7 cellular contexts compared by ENCODE assay signal in the genomic region with DNA sequence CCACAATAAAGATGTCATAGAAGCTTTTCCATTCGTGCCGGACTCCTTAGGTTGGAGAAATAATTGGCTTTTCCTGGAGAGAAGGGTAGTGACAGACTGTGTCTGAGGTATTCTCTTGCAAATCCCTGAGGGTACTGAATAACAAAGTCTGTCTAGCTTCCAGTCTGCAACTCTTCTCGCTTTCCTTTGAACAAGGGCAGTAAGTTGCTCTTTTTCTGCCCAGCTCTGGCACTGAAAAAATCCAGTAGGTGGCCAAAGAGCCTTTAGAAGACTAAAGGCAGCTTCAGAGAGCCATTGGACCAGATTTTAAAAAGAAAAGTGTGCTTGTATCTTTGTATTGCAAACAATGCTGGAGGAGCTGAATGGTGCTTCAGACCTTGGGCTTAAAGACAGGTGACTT. TPM values are rescaled to one million over a fixed set of nuclear protein-coding genes. Genes with fewer than 3 reads are reported as not detected.
A peak's percentile ranks its signal among the peaks of the same experiment; 100 is the strongest.
DNase-seq lines count a peak whose midpoint lies in the region; ATAC-seq, FAIRE-seq and TF ChIP-seq lines count a peak whose summit lies in the region.

No MANE protein-coding gene starts in this region.

- H3K4me3 Mint-ChIP-seq in central memory CD8-positive, alpha-beta T cell = peak overlapping the region; percentile 73

- peaks cover 5% of the 10 kb centered on the region for H3K36me3 Mint-ChIP-seq in central memory CD8-positive, alpha-beta T cell (ENCODE audit: insufficient read depth)

- ATAC-seq in central memory CD8-positive, alpha-beta T cell (replicated peaks; ENCODE audit: extremely low read depth, poor library complexity, severe bottlenecking) = peak; percentile 29
- no peak for ATAC-seq in HG03045 (IDR thresholded peaks at IDR 0.05; ENCODE audit: unreplicated experiment)

- H3K27me3 ChIP-seq in Karpas-422 (ENCODE audit: low read length) (no peaks in the 10 kb centered on the region), muscle layer of colon (ENCODE audit: control insufficient read depth in 1 of 2, insufficient read depth in 2 of 2, low read length in 2 of 2) (no peaks in the 10 kb centered on the region)

- H3K36me3 ChIP-seq in Karpas-422 (ENCODE audit: insufficient read depth, low read length) = no peaks in the 10 kb centered on the region
- H3K36me3 ChIP-seq in muscle layer of colon (ENCODE audit: insufficient read depth, low read length) = no peaks in the 10 kb centered on the region

- H4K20me1 ChIP-seq in Karpas-422 (ENCODE audit: insufficient read depth, low read depth, low read length) = no peaks in the 10 kb centered on the region

- 0 out of 2 replicates have a peak overlapping the region, but pooled peaks have one; percentile 8 for H3K9ac ChIP-seq in Karpas-422 (ENCODE audit: low read length)
- H3K9ac ChIP-seq in muscle layer of colon (ENCODE audit: low read length) = no peak overlapping the region

- peak overlapping the region; percentile 92 for H3K27ac Mint-ChIP-seq in central memory CD8-positive, alpha-beta T cell (ENCODE audit: low read depth)

- H3K4me1 ChIP-seq in Karpas-422 (ENCODE audit: low read length) (peaks cover 14% of the 10 kb centered on the region), muscle layer of colon (ENCODE audit: insufficient read depth, low read length) (peaks cover 10% of the 10 kb centered on the region)

- H3K4me3 ChIP-seq in Karpas-422 (ENCODE audit: low read length) (peak overlapping the region; percentile 27), muscle layer of colon (ENCODE audit: low read depth in 1 of 2, low read length in 2 of 2) (peak overlapping the region in 1 of 2 donors; percentile 43)

- FAIRE-seq in GM12892 (lab: Jason Lieb, UNC) = peak; percentile 5

- H3K9me2 ChIP-seq in Karpas-422 (replicated peaks; ENCODE audit: insufficient read depth, low read length) = no peaks in the 10 kb centered on the region

- H3K4me2 ChIP-seq in Karpas-422 (ENCODE audit: low read depth, low read length, poor library complexity, severe bottlenecking) = peak overlapping the region; percentile 48

- H3K27ac ChIP-seq in Karpas-422 (ENCODE audit: low read length) (no peak overlapping the region), muscle layer of colon (ENCODE audit: low read depth, low read length) (peak overlapping the region; percentile 21)

- H3K27me3 Mint-ChIP-seq in central memory CD8-positive, alpha-beta T cell = no peaks in the 10 kb centered on the region

- H3K79me2 ChIP-seq in Karpas-422 (ENCODE audit: low read length) = no peaks in the 10 kb centered on the region

- 0 out of 2 replicates have a peak overlapping the region, but pooled peaks have one; percentile 2 for H2AFZ ChIP-seq in Karpas-422 (ENCODE audit: low read length)

- no peak for TF ChIP-seq POLR2A in GM12892 (IDR thresholded peaks at IDR 0.05; ENCODE audit: low read depth, low read length)

- no peaks in the 10 kb centered on the region for H3K9me3 ChIP-seq in Karpas-422 (ENCODE audit: low read length)
- H3K9me3 ChIP-seq in muscle layer of colon (ENCODE audit: low read length) = no peaks in the 10 kb centered on the region

- H3K4me1 Mint-ChIP-seq in central memory CD8-positive, alpha-beta T cell = peaks cover 23% of the 10 kb centered on the region

- no peaks in the 10 kb centered on the region for H3K9me3 Mint-ChIP-seq in central memory CD8-positive, alpha-beta T cell

- DNase-seq in GM12892 (ENCODE audit: insufficient read length) (no peak), Karpas-422 (no peak), putamen (ENCODE audit: low spot score) (no peak), amygdala (lab: John Stamatoyannopoulos, UW) (no peak)
- no peak for DNase-seq in central memory CD8-positive, alpha-beta T cell (ENCODE audit: low spot score in 2 of 2)

RNA-seq across cellular contexts. Expression of a gene that starts 20.7 kb away (rescaled TPM):
- polyA plus RNA-seq in GM12892 (2012; ENCODE audit: missing spikeins) = 7.8 TPM
- 3.2 and 5.0 TPM in 2 replicates for total RNA-seq in Karpas-422 (2014; rRNA removed; shearing (Covaris generic); ENCODE audit: low replicate concordance)
